16 cellular contexts compared by ENCODE assay signal in genomic region chr11:35208795-35209194, GRCh38.
A peak's percentile ranks its signal among the peaks of the same experiment; 100 is the strongest.
DNase-seq lines count a peak whose midpoint lies in the region; ATAC-seq and TF ChIP-seq lines count a peak whose summit lies in the region.
"Had no signal": no experiment of that assay in that cellular context is flagged by ENCODE, and none has a peak within 500 bp of the region (broad histone marks: within the 10 kb centered on the region; RNA-seq: fewer than 3 reads in every experiment).

No MANE protein-coding gene starts in this region.

- H3K36me3 Mint-ChIP-seq in activated T-cell treated with anti-CD3 and anti-CD28 coated beads, Interleukin-2, amount 50 U/mL, for 24 hours (ENCODE audit: low read depth) = peaks cover 100% of the 10 kb centered on the region
- H3K36me3 Mint-ChIP-seq in CD8-positive, alpha-beta memory T cell = peaks cover 50 to 98% (median 76%) of the 10 kb centered on the region in 3 donors
- H3K36me3 Mint-ChIP-seq in memory B cell (peaks cover 63% of the 10 kb centered on the region), neural progenitor cell (no peaks in the 10 kb centered on the region)

- H3K4me2 ChIP-seq in neural progenitor cell = no peak overlapping the region
- H3K4me2 ChIP-seq: PC-9 had no signal

- H3F3A ChIP-seq in neural progenitor cell (ENCODE audit: low read depth) = no peaks in the 10 kb centered on the region

- CTCF ChIA-PET in CD8-positive, alpha-beta memory T cell (lab: Charles Lee) = no interaction called here
- CTCF ChIA-PET in A673 (lab: Charles Lee) = no interaction called here

- intact Hi-C loops in A673 (cut with micrococcal nuclease; ENCODE audit: unreplicated experiment) = no loop called here

- H3K27me3 ChIP-seq in CD8-positive, alpha-beta memory T cell (ENCODE audit: insufficient read depth, low read length, poor library complexity, severe bottlenecking) = no peaks in the 10 kb centered on the region
- H3K27me3 ChIP-seq in neural progenitor cell (no peaks in the 10 kb centered on the region), A673 (replicated peaks; ENCODE audit: insufficient read depth, low read depth, low read length, poor library complexity) (peaks cover 3% of the 10 kb centered on the region)
- H3K27me3 ChIP-seq: SJCRH30 had no signal

- H3K36me3 ChIP-seq in CD8-positive, alpha-beta memory T cell (ENCODE audit: insufficient read depth, low read length) = peaks cover 49% of the 10 kb centered on the region
- H3K36me3 ChIP-seq in neural progenitor cell = no peaks in the 10 kb centered on the region
- H3K36me3 ChIP-seq in A673 (ENCODE audit: insufficient read depth, low read length, poor library complexity, severe bottlenecking) = no peaks in the 10 kb centered on the region
- H3K36me3 ChIP-seq: SJCRH30 had no signal

- TF ChIP-seq CTCF in neural progenitor cell (IDR thresholded peaks at IDR 0.05) = no peak
- TF ChIP-seq CTCF in GM13976 (IDR thresholded peaks at IDR 0.05; ENCODE audit: borderline replicate concordance, control extremely low read depth, extremely low read depth, insufficient read depth, missing control alignments) = no peak
- TF ChIP-seq CTCF in A673 (conservative IDR thresholded peaks at IDR 0.05; ENCODE audit: low read depth, low read length) = no peak

- H2AFZ ChIP-seq in neural progenitor cell (replicated peaks) = no peak overlapping the region
- H2AFZ ChIP-seq: PC-9 had no signal

- BruUV-seq in A673 (replicated peaks; lab: Mats Ljungman, UMichigan) = no TSS peak

- H4K20me1 ChIP-seq in neural progenitor cell (ENCODE audit: low read depth) = no peaks in the 10 kb centered on the region

- H3K27ac Mint-ChIP-seq in activated T-cell treated with anti-CD3 and anti-CD28 coated beads, Interleukin-2, amount 50 U/mL, for 24 hours = peak overlapping the region; percentile 31
- peak overlapping the region in 6 of 8 donors; percentile 10 to 81 (median 66) for H3K27ac Mint-ChIP-seq in CD8-positive, alpha-beta memory T cell
- H3K27ac Mint-ChIP-seq in memory B cell (peak overlapping the region; percentile 72), neural progenitor cell (no peak overlapping the region)
- H3K27ac Mint-ChIP-seq: B cell had no signal

- no peak overlapping the region for H3K4me3 ChIP-seq in CD8-positive, alpha-beta memory T cell (ENCODE audit: low read length)
- no peak overlapping the region for H3K4me3 ChIP-seq in neural progenitor cell
- H3K4me3 ChIP-seq in A673 (ENCODE audit: low read depth, low read length, poor library complexity, severe bottlenecking) = no peak overlapping the region
- H3K4me3 ChIP-seq: PC-9, SJCRH30 had no signal

- peaks cover 14% of the 10 kb centered on the region for H3K4me1 ChIP-seq in CD8-positive, alpha-beta memory T cell (ENCODE audit: insufficient read depth, low read length)
- H3K4me1 ChIP-seq in neural progenitor cell = no peaks in the 10 kb centered on the region
- no peaks in the 10 kb centered on the region for H3K4me1 ChIP-seq in A673 (ENCODE audit: insufficient read depth, low read length, poor library complexity, severe bottlenecking)
- H3K4me1 ChIP-seq: SJCRH30 had no signal

- no peak for DNase-seq in activated T-cell treated with anti-CD3 and anti-CD28 coated beads, Interleukin-2, amount 50 U/mL, for 24 hours
- DNase-seq in activated T-cell treated with anti-CD3 and anti-CD28 coated beads for 4 hours (no peak), NCI-H526 (lab: John Stamatoyannopoulos, UW) (peak; percentile 51 to 67), memory B cell (ENCODE audit: low spot score in 2 of 2) (no peak), neural progenitor cell (ENCODE audit: low spot score) (no peak), GM13976 (ENCODE audit: low spot score) (no peak), A673 (ENCODE audit: low spot score) (no peak)
- DNase-seq in CD8-positive, alpha-beta memory T cell = no peak
- DNase-seq: 8988T, KBM-7, NCI-H1105, NCI-H1694 treated with DMSO at 0.1 percent for 48 hours, NCI-H510A, PC-9, SJCRH30 had no signal

- POLR2A ChIA-PET in CD8-positive, alpha-beta memory T cell (lab: Charles Lee) = no interaction called here
- POLR2A ChIA-PET in A673 (lab: Charles Lee; ENCODE audit: low non-redundant PET) = no interaction called here

- no peaks in the 10 kb centered on the region for H3K27me3 Mint-ChIP-seq in activated T-cell treated with anti-CD3 and anti-CD28 coated beads, Interleukin-2, amount 50 U/mL, for 24 hours
- no peaks in the 10 kb centered on the region for H3K27me3 Mint-ChIP-seq in CD8-positive, alpha-beta memory T cell
- H3K27me3 Mint-ChIP-seq in memory B cell (no peaks in the 10 kb centered on the region), neural progenitor cell (ENCODE audit: insufficient read depth, low read depth) (no peaks in the 10 kb centered on the region)
- H3K27me3 Mint-ChIP-seq: B cell had no signal

- in situ Hi-C loops in GM13976 (cut with MboI; ENCODE audit: low sequenced_read_pairs, unreplicated experiment) = no loop called here

- no peak for ATAC-seq in memory B cell (ENCODE audit: low read depth)

- no peaks in the 10 kb centered on the region for H3K79me2 ChIP-seq in neural progenitor cell (ENCODE audit: low read depth)

- peaks cover 61% of the 10 kb centered on the region for H3K4me1 Mint-ChIP-seq in activated T-cell treated with anti-CD3 and anti-CD28 coated beads, Interleukin-2, amount 50 U/mL, for 24 hours (ENCODE audit: low read depth)
- H3K4me1 Mint-ChIP-seq in CD8-positive, alpha-beta memory T cell = peaks cover 41 to 82% (median 72%) of the 10 kb centered on the region in 3 donors
- H3K4me1 Mint-ChIP-seq in memory B cell = peaks cover 31% of the 10 kb centered on the region
- H3K4me1 Mint-ChIP-seq in neural progenitor cell = peaks cover 26% of the 10 kb centered on the region

- peaks cover 8% of the 10 kb centered on the region for H3K9me3 Mint-ChIP-seq in activated T-cell treated with anti-CD3 and anti-CD28 coated beads, Interleukin-2, amount 50 U/mL, for 24 hours
- peaks cover 2 to 10% (median 3%) of the 10 kb centered on the region in 5 donors for H3K9me3 Mint-ChIP-seq in CD8-positive, alpha-beta memory T cell
- H3K9me3 Mint-ChIP-seq in memory B cell (peaks cover 3% of the 10 kb centered on the region), neural progenitor cell (peaks cover 13% of the 10 kb centered on the region)

- H3K9ac ChIP-seq in neural progenitor cell = no peak overlapping the region

- H3K27ac ChIP-seq in CD8-positive, alpha-beta memory T cell (ENCODE audit: low read depth, low read length) = no peak overlapping the region
- H3K27ac ChIP-seq in neural progenitor cell (no peak overlapping the region), A673 (ENCODE audit: low read depth, low read length, poor library complexity, severe bottlenecking) (no peak overlapping the region)
- H3K27ac ChIP-seq: PC-9, SJCRH30 had no signal

- no peak overlapping the region for H3K4me3 Mint-ChIP-seq in activated T-cell treated with anti-CD3 and anti-CD28 coated beads, Interleukin-2, amount 50 U/mL, for 24 hours
- no peak overlapping the region for H3K4me3 Mint-ChIP-seq in CD8-positive, alpha-beta memory T cell
- H3K4me3 Mint-ChIP-seq in memory B cell = no peak overlapping the region
- H3K4me3 Mint-ChIP-seq in neural progenitor cell = no peak overlapping the region
- H3K4me3 Mint-ChIP-seq: B cell had no signal

- H3K9me3 ChIP-seq in CD8-positive, alpha-beta memory T cell (ENCODE audit: low read length) = peaks cover 4% of the 10 kb centered on the region
- no peaks in the 10 kb centered on the region for H3K9me3 ChIP-seq in neural progenitor cell (ENCODE audit: low read depth)
- no peaks in the 10 kb centered on the region for H3K9me3 ChIP-seq in A673 (ENCODE audit: low read depth, low read length, poor library complexity, severe bottlenecking)
- H3K9me3 ChIP-seq: SJCRH30 had no signal

Comparison
In these comparisons a context has a peak if more than half of its experiments do, and no peak if none do; other contexts are left out.
1. DNase-seq: peak in NCI-H526 (2 of 2); none in activated T-cell treated with anti-CD3 and anti-CD28 coated beads, Interleukin-2, amount 50 U/mL, for 24 hours (single experiment), activated T-cell treated with anti-CD3 and anti-CD28 coated beads for 4 hours (single experiment), CD8-positive, alpha-beta memory T cell (0 of 5), memory B cell (0 of 2), neural progenitor cell (single experiment), GM13976 (single experiment) and A673 (single experiment).